In the genomic region with DNA sequence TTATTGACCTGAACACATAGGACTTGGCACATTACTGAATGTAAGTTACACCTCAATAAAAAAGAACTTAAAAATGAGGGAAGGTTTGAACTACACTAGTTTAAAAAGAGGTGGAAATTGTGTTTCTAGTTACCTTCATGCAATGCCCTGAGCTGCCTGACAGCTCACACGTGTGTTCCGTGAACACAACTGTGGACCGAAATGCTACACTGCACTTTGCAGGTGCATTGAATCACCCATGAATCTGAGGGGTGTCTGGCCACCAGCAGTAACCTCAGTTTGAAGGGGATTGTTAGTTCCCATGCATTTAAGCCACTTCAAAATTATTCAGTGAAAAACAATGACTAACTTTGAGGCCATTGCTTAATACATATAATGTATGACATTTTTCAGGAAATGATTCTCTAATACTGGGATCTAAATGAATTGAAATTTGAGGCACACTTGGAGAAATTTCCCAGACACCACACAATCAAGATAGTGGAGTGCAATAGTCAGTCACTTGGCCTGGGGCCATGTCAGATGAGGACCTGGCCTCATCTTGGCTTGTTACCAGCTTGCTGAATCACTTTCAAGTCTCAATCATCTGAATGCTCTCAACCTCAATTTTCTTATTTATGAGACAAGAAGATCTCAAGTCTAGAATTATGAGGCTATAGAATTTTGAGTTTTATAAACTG, we compare ENCODE assay signal across 10 cellular contexts. TPM values are rescaled to one million over a fixed set of nuclear protein-coding genes. Genes with fewer than 3 reads are reported as not detected.
A peak's percentile ranks its signal among the peaks of the same experiment; 100 is the strongest.
DNase-seq lines count a peak whose midpoint lies in the region; ATAC-seq and TF ChIP-seq lines count a peak whose summit lies in the region.
"Had no signal": no experiment of that assay in that cellular context is flagged by ENCODE, and none has a peak within 500 bp of the region (broad histone marks: within the 10 kb centered on the region; RNA-seq: fewer than 3 reads in every experiment).

No MANE protein-coding gene starts in this region.

- no peaks in the 10 kb centered on the region for H3K36me3 Mint-ChIP-seq in CD4-positive, alpha-beta memory T cell

- peaks cover 6% of the 10 kb centered on the region in 2 donors for H3K27me3 Mint-ChIP-seq in CD4-positive, alpha-beta memory T cell

- no peak for TF ChIP-seq CTCF in AG09319 (IDR thresholded peaks at IDR 0.05; ENCODE audit: low read depth, low read length)

- H3K36me3 ChIP-seq in CD4-positive, alpha-beta memory T cell (ENCODE audit: insufficient read depth, low read length): no peaks in the 10 kb centered on the region

- CTCF ChIA-PET in CD4-positive, alpha-beta memory T cell (lab: Charles Lee; ENCODE audit: partially characterized antibody): interaction anchor here (1.4 to 2.4 kb wide), 2 partner anchors 24 to 264 kb away, joined by 3 to 12 read pairs; no protein-coding TSS in a partner anchor

- peaks cover 0 to 2% (median 0%) of the 10 kb centered on the region in 8 donors for H3K9me3 Mint-ChIP-seq in CD4-positive, alpha-beta memory T cell

- H3K27me3 ChIP-seq in CD4-positive, alpha-beta memory T cell (ENCODE audit: insufficient read depth, low read length): no peaks in the 10 kb centered on the region

- peaks cover 0 to 2% (median 0%) of the 10 kb centered on the region in 4 donors for H3K4me1 Mint-ChIP-seq in CD4-positive, alpha-beta memory T cell

- no peak overlapping the region for H3K4me3 Mint-ChIP-seq in CD4-positive, alpha-beta memory T cell
- H3K4me3 Mint-ChIP-seq: endodermal cell had no signal

- POLR2A ChIA-PET in CD4-positive, alpha-beta memory T cell (lab: Charles Lee; ENCODE audit: partially characterized antibody): no interaction called here

- ATAC-seq in SK-N-SH treated with all-trans-retinoic acid at 6 μM for 48 hours (peak; percentile 77), HG02852 (IDR thresholded peaks at IDR 0.05; ENCODE audit: unreplicated experiment) (no peak), GM19395 (IDR thresholded peaks at IDR 0.05; ENCODE audit: unreplicated experiment) (no peak), HG03108 (IDR thresholded peaks at IDR 0.05; ENCODE audit: unreplicated experiment) (no peak)

- H3K27ac Mint-ChIP-seq in CD4-positive, alpha-beta memory T cell: peak overlapping the region in 1 of 7 donors; percentile 7
- H3K27ac Mint-ChIP-seq: endodermal cell had no signal

- no peak overlapping the region for H3K27ac ChIP-seq in CD4-positive, alpha-beta memory T cell (ENCODE audit: low read depth, low read length)

- intact Hi-C loops in CD4-positive, alpha-beta memory T cell (cut with micrococcal nuclease): no loop called here

- H3K9me3 ChIP-seq in CD4-positive, alpha-beta memory T cell (ENCODE audit: control insufficient read depth in 1 of 2, low read length in 2 of 2): no peaks in the 10 kb centered on the region

- peak; percentile 49 for DNase-seq in AG09319 (ENCODE audit: extremely low read depth, low read depth)
- DNase-seq in HT1080 (ENCODE audit: low read depth): peak; percentile 92
- peak; percentile 87 for DNase-seq in glomerular endothelial cell (ENCODE audit: extremely low read depth, low read depth, low spot score)
- DNase-seq in CD4-positive, alpha-beta memory T cell: no peak
- DNase-seq: endodermal cell, occipital lobe had no signal

- H3K4me1 ChIP-seq in CD4-positive, alpha-beta memory T cell (ENCODE audit: insufficient read depth, low read length): no peaks in the 10 kb centered on the region

- H3K4me3 ChIP-seq in CD4-positive, alpha-beta memory T cell (ENCODE audit: low read length in 2 of 2): no peak overlapping the region

TF ChIP-seq in SK-N-SH treated with all-trans-retinoic acid at 6 μM for 48 hours, 23 proteins besides CTCF, POLR2A, EP300 and RAD21:
- TF ChIP-seq SNAI2 (CRISPR knock-in tag; IDR thresholded peaks at IDR 0.05) (no peak), ESRRG (CRISPR knock-in tag; IDR thresholded peaks at IDR 0.05) (no peak), PPARA (CRISPR knock-in tag; IDR thresholded peaks at IDR 0.05; ENCODE audit: borderline replicate concordance) (no peak), ISL1 (CRISPR knock-in tag; IDR thresholded peaks at IDR 0.05) (peak; percentile 90), ZFP3 (CRISPR knock-in tag; IDR thresholded peaks at IDR 0.05) (no peak)
- TF ChIP-seq, protein P1, sequence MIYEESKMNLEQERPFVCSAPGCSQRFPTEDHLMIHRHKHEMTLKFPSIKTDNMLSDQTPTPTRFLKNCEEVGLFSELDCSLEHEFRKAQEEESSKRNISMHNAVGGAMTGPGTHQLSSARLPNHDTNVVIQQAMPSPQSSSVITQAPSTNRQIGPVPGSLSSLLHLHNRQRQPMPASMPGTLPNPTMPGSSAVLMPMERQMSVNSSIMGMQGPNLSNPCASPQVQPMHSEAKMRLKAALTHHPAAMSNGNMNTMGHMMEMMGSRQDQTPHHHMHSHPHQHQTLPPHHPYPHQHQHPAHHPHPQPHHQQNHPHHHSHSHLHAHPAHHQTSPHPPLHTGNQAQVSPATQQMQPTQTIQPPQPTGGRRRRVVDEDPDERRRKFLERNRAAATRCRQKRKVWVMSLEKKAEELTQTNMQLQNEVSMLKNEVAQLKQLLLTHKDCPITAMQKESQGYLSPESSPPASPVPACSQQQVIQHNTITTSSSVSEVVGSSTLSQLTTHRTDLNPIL (CRISPR knock-in tag; IDR thresholded peaks at IDR 0.05; ENCODE audit: low read depth): 0 out of 2 replicates have a peak, but pooled peaks have one; percentile 24
- TF ChIP-seq, protein P2, sequence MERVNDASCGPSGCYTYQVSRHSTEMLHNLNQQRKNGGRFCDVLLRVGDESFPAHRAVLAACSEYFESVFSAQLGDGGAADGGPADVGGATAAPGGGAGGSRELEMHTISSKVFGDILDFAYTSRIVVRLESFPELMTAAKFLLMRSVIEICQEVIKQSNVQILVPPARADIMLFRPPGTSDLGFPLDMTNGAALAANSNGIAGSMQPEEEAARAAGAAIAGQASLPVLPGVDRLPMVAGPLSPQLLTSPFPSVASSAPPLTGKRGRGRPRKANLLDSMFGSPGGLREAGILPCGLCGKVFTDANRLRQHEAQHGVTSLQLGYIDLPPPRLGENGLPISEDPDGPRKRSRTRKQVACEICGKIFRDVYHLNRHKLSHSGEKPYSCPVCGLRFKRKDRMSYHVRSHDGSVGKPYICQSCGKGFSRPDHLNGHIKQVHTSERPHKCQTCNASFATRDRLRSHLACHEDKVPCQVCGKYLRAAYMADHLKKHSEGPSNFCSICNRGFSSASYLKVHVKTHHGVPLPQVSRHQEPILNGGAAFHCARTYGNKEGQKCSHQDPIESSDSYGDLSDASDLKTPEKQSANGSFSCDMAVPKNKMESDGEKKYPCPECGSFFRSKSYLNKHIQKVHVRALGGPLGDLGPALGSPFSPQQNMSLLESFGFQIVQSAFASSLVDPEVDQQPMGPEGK (CRISPR knock-in tag; IDR thresholded peaks at IDR 0.05; ENCODE audit: borderline replicate concordance): no peak

RNA-seq across cellular contexts. Expression of a gene that starts 59.3 kb away (rescaled TPM):
- 353 and 399 TPM in 2 replicates for total RNA-seq in HT1080 (2014; rRNA removed; shearing (Covaris generic))
- 516 and 540 TPM in 2 replicates for polyA plus RNA-seq in HT1080 (2015; cell fraction: cytosol; rRNA removed)
- 279 and 297 TPM in 2 replicates for polyA plus RNA-seq in HT1080 (2015; cell fraction: nucleus; rRNA removed)
- 560 and 705 TPM in 2 replicates for total RNA-seq in glomerular endothelial cell
- 100 to 1,000 TPM; 199 to 219 TPM for total RNA-seq in CD4-positive, alpha-beta memory T cell
- 1,000 to 10,000 TPM in 1 of 2 donors, 100 to 1,000 TPM in 1; 962 to 1,169 TPM for polyA plus RNA-seq in CD4-positive, alpha-beta memory T cell

Comparison
In these comparisons a context has a peak if more than half of its experiments do, and no peak if none do; other contexts are left out.
1. DNase-seq: peak in AG09319 (single experiment), HT1080 (single experiment) and glomerular endothelial cell (single experiment); none in CD4-positive, alpha-beta memory T cell (0 of 5).